In the genomic region with DNA sequence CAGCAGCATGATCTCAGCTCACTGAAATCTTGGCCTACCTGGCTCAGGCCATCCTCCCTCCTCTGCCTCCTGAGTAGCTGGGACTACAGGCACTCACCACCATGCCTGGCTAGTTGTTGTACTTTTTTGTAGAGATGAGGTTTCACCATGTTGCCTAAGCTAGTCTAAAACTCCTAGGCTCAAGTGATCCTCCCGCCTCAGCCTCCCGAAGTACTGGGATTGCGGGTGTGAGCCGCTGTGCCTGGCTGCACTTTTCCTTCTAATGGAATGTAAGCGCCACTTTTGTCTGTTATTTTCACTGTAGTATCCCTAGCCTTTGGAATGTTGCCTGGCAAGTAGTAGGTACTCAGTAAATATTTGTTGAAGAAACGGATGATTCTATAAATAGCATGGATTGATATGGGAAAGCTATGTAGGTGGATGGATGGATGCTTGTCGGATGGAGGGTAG, we compare ENCODE assay signal across 14 cellular contexts. TPM values are rescaled to one million over a fixed set of nuclear protein-coding genes. Genes with fewer than 3 reads are reported as not detected.
DNase-seq lines count a peak whose midpoint lies in the region; ATAC-seq, FAIRE-seq and TF ChIP-seq lines count a peak whose summit lies in the region.
"Had no signal": no experiment of that assay in that cellular context is flagged by ENCODE, and none has a peak within 500 bp of the region (broad histone marks: within the 10 kb centered on the region; RNA-seq: fewer than 3 reads in every experiment).

No MANE protein-coding gene starts in this region.

- H3K4me1 ChIP-seq in tibial nerve (peaks cover 0 to 3% (median 0%) of the 10 kb centered on the region in 4 donors), foreskin keratinocyte (peaks cover 31% of the 10 kb centered on the region)

- H3K9me3 ChIP-seq in tibial nerve: no peaks in the 10 kb centered on the region

- H3K9me3 Mint-ChIP-seq in dendritic cell treated with granulocyte-macrophage colony-stimulating factor and Interleukin-4, amounts not matched to agents 40 ng/mL and 50 ng/mL, for 4 days: no peaks in the 10 kb centered on the region
- H3K9me3 Mint-ChIP-seq in mesothelial cell of epicardium: no peaks in the 10 kb centered on the region
- H3K9me3 Mint-ChIP-seq: IgD-negative memory B cell; stimulated activated naive CD8-positive, alpha-beta T cell treated with anti-CD3 and anti-CD28 coated beads, Interleukin-15, amount 100 ng/mL, for 72 hours had no signal

- no peak for FAIRE-seq in HTR-8/SVneo (lab: Jason Lieb, UNC)

- no peak for TF ChIP-seq POLR2A in tibial nerve (IDR thresholded peaks at IDR 0.05)

- H3K27me3 Mint-ChIP-seq in dendritic cell treated with granulocyte-macrophage colony-stimulating factor and Interleukin-4, amounts not matched to agents 40 ng/mL and 50 ng/mL, for 4 days: no peaks in the 10 kb centered on the region
- no peaks in the 10 kb centered on the region for H3K27me3 Mint-ChIP-seq in mesothelial cell of epicardium (ENCODE audit: low read depth)
- H3K27me3 Mint-ChIP-seq: activated CD4-positive, alpha-beta T cell treated with anti-CD3 and anti-CD28 coated beads for 36 hours had no signal

- H3K27ac ChIP-seq in tibial nerve (no peak overlapping the region), foreskin keratinocyte (no peak overlapping the region)

- no peak for ATAC-seq in foreskin keratinocyte
- ATAC-seq: activated CD4-positive, alpha-beta T cell treated with anti-CD3 and anti-CD28 coated beads for 36 hours; stimulated activated naive CD8-positive, alpha-beta T cell treated with anti-CD3 and anti-CD28 coated beads, Interleukin-15, amount 100 ng/mL, for 72 hours had no signal

- 83 to 86% methylated on average over 7 of the region's 7 CpGs for WGBS in tibial nerve, 2 donors

- H3K27ac Mint-ChIP-seq in dendritic cell treated with granulocyte-macrophage colony-stimulating factor and Interleukin-4, amounts not matched to agents 40 ng/mL and 50 ng/mL, for 4 days: peak overlapping the region; percentile 39
- peak overlapping the region; percentile 43 for H3K27ac Mint-ChIP-seq in mesothelial cell of epicardium
- H3K27ac Mint-ChIP-seq: activated CD4-positive, alpha-beta T cell treated with anti-CD3 and anti-CD28 coated beads for 36 hours; IgD-negative memory B cell had no signal

- no peaks in the 10 kb centered on the region for H3K27me3 ChIP-seq in tibial nerve
- H3K27me3 ChIP-seq in foreskin keratinocyte: no peaks in the 10 kb centered on the region
- H3K27me3 ChIP-seq in H7 (ENCODE audit: control insufficient read depth, insufficient read depth, low read length): no peaks in the 10 kb centered on the region

- DNase-seq in DMS53 (lab: John Stamatoyannopoulos, UW): peak; percentile 81
- DNase-seq in NCI-H2029 (lab: John Stamatoyannopoulos, UW): peak; percentile 27
- DNase-seq in mesothelial cell of epicardium (ENCODE audit: low spot score in 2 of 2, unreplicated experiment in 2 of 2): no peak
- no peak for DNase-seq in tibial nerve (ENCODE audit: low spot score in 2 of 2)
- no peak for DNase-seq in HTR-8/SVneo (ENCODE audit: insufficient read length, low spot score)
- DNase-seq in foreskin keratinocyte: no peak
- no peak for DNase-seq in H7
- DNase-seq: activated CD4-positive, alpha-beta T cell treated with anti-CD3 and anti-CD28 coated beads for 36 hours; GOT3; NCI-H524 treated with DMSO at 0.1 percent for 48 hours; RPMI8226; stimulated activated naive CD8-positive, alpha-beta T cell treated with anti-CD3 and anti-CD28 coated beads, Interleukin-15, amount 100 ng/mL, for 72 hours had no signal

- H3K4me3 ChIP-seq in tibial nerve (no peak overlapping the region), H7 (ENCODE audit: insufficient read depth, low read depth, low read length) (no peak overlapping the region)

- H3K4me1 Mint-ChIP-seq in dendritic cell treated with granulocyte-macrophage colony-stimulating factor and Interleukin-4, amounts not matched to agents 40 ng/mL and 50 ng/mL, for 4 days (ENCODE audit: low read depth): peaks cover 41% of the 10 kb centered on the region
- H3K4me1 Mint-ChIP-seq in mesothelial cell of epicardium: peaks cover 46% of the 10 kb centered on the region

- no peak for TF ChIP-seq EP300 in tibial nerve (IDR thresholded peaks at IDR 0.05)

- TF ChIP-seq CTCF in mesothelial cell of epicardium (IDR thresholded peaks at IDR 0.05; ENCODE audit: unreplicated experiment) (no peak), tibial nerve (IDR thresholded peaks at IDR 0.05) (no peak), foreskin keratinocyte (conservative IDR thresholded peaks at IDR 0.05) (no peak)

- H3K36me3 Mint-ChIP-seq in dendritic cell treated with granulocyte-macrophage colony-stimulating factor and Interleukin-4, amounts not matched to agents 40 ng/mL and 50 ng/mL, for 4 days (ENCODE audit: low read depth): no peaks in the 10 kb centered on the region
- no peaks in the 10 kb centered on the region for H3K36me3 Mint-ChIP-seq in mesothelial cell of epicardium

- intact Hi-C loops in dendritic cell treated with granulocyte-macrophage colony-stimulating factor and Interleukin-4, amounts not matched to agents 40 ng/mL and 50 ng/mL, for 4 days (cut with micrococcal nuclease): loop anchor here (5.0 kb wide), 1 partner anchor 37 kb away; a partner anchor contains a TSS

- H3K36me3 ChIP-seq in tibial nerve (no peaks in the 10 kb centered on the region), H7 (replicated peaks; ENCODE audit: control insufficient read depth, insufficient read depth, low read length) (no peaks in the 10 kb centered on the region)

- no peak overlapping the region for H3K4me3 Mint-ChIP-seq in dendritic cell treated with granulocyte-macrophage colony-stimulating factor and Interleukin-4, amounts not matched to agents 40 ng/mL and 50 ng/mL, for 4 days
- no peak overlapping the region for H3K4me3 Mint-ChIP-seq in mesothelial cell of epicardium
- H3K4me3 Mint-ChIP-seq: activated CD4-positive, alpha-beta T cell treated with anti-CD3 and anti-CD28 coated beads for 36 hours; IgD-negative memory B cell; stimulated activated naive CD8-positive, alpha-beta T cell treated with anti-CD3 and anti-CD28 coated beads, Interleukin-15, amount 100 ng/mL, for 72 hours had no signal

RNA-seq across cellular contexts. Expression of a gene that starts 10.4 kb away (rescaled TPM):
- total RNA-seq in mesothelial cell of epicardium (3.6 to 3.9 TPM (median 3.8 TPM) in 3 replicates), tibial nerve (10 to 100 TPM in 1 of 4 donors, 1 to 10 TPM in 3; 4.5 to 10.5 (median 5.9) TPM), foreskin keratinocyte (72.4 and 207 TPM in 2 replicates)
- 74.9 and 203 TPM in 2 replicates for polyA plus RNA-seq in foreskin keratinocyte
- 11.7 and 17.6 TPM in 2 replicates for total RNA-seq in H7 (2014; rRNA removed; shearing (Covaris generic))

RNA-seq across cellular contexts. Expression of a gene that starts 23.3 kb away (rescaled TPM):
- total RNA-seq in mesothelial cell of epicardium (41.0 to 46.2 TPM (median 41.2 TPM) in 3 replicates), tibial nerve (10 to 100 TPM; 20.6 to 34.1 (median 26.2) TPM), foreskin keratinocyte (26.7 and 35.6 TPM in 2 replicates)
- polyA plus RNA-seq in foreskin keratinocyte: 39.3 and 53.5 TPM in 2 replicates
- 31.6 and 48.5 TPM in 2 replicates for total RNA-seq in H7 (2014; rRNA removed; shearing (Covaris generic))

RNA-seq across cellular contexts. Expression of a gene that starts 37.9 kb away (rescaled TPM):
- total RNA-seq in mesothelial cell of epicardium: 108 to 111 TPM (median 108 TPM) in 3 replicates
- total RNA-seq in tibial nerve: 100 to 1,000 TPM in 3 of 4 donors, 10 to 100 TPM in 1; 93.5 to 149 (median 118) TPM
- total RNA-seq in foreskin keratinocyte: 81.2 and 198 TPM in 2 replicates
- 115 and 292 TPM in 2 replicates for polyA plus RNA-seq in foreskin keratinocyte
- total RNA-seq in H7 (2014; rRNA removed; shearing (Covaris generic)): 53.9 and 61.9 TPM in 2 replicates

RNA-seq across cellular contexts. Expression of a gene that starts 44.8 kb away (rescaled TPM):
- total RNA-seq in mesothelial cell of epicardium (65.9 to 67.0 TPM (median 66.8 TPM) in 3 replicates), tibial nerve (1 to 10 TPM; 4.6 to 9.8 (median 8.6) TPM), foreskin keratinocyte (4.7 and 5.1 TPM in 2 replicates)
- 7.1 and 8.2 TPM in 2 replicates for polyA plus RNA-seq in foreskin keratinocyte
- total RNA-seq in H7 (2014; rRNA removed; shearing (Covaris generic)): 14.7 and 15.7 TPM in 2 replicates

Comparison
In these comparisons a context has a peak if more than half of its experiments do, and no peak if none do; other contexts are left out.
1. DNase-seq: peak in DMS53 (single experiment) and NCI-H2029 (single experiment); none in mesothelial cell of epicardium (0 of 2), tibial nerve (0 of 2), HTR-8/SVneo (single experiment), foreskin keratinocyte (0 of 2) and H7 (single experiment).